In the genomic region with DNA sequence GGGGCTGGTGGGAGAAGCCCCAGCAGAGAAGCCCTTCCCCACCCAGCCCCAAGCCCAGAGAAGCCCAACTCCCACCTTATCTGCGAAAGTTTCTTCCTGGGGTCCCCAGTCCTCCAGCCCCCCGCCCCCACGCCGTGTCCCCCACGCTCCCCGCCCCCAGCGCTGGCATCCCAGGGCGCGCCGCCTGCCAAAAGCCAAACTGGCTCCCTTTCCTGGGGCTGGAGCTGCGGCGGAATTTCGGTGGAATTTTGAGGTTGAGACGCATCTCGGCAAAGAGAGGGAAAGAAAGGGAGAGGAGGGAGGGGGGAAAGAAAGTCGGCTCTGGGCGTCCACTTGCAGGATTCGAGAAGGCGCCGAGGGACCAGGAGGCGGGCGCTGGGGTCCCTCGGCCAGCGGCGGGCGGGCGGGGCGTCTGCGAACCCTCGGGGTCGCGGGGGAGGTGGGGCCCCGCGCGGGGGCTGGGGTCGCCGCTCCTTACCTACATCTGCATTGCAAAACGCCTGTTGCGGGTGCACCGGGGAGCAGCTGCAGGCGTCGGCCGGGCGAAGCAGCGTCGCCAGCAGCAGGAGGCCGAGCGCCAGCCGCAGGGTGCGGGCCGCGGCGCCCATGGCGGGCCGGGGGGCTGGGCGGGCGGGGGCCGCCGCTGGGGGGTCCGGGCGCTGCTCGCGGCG, we compare ENCODE assay signal across 1 cellular context.
TF ChIP-seq lines count a peak whose summit lies in the region.

No MANE protein-coding gene starts in this region.

TF ChIP-seq in HepG2, 621 proteins besides CTCF, POLR2A, EP300 and RAD21 (continued from another document and continues in another):
- TF ChIP-seq, protein P1, sequence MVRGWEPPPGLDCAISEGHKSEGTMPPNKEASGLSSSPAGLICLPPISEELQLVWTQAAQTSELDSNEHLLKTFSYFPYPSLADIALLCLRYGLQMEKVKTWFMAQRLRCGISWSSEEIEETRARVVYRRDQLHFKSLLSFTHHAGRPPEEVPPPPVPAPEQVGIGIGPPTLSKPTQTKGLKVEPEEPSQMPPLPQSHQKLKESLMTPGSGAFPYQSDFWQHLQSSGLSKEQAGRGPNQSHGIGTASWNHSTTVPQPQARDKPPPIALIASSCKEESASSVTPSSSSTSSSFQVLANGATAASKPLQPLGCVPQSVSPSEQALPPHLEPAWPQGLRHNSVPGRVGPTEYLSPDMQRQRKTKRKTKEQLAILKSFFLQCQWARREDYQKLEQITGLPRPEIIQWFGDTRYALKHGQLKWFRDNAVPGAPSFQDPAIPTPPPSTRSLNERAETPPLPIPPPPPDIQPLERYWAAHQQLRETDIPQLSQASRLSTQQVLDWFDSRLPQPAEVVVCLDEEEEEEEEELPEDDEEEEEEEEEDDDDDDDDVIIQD (CRISPR knock-in tag; IDR thresholded peaks at IDR 0.05; ENCODE audit: low read depth), result no peak
- TF ChIP-seq HNRNPLL (IDR thresholded peaks at IDR 0.05; ENCODE audit: low read depth, low read length, poor library complexity, severe bottlenecking), result no peak
- TF ChIP-seq FIP1L1 (IDR thresholded peaks at IDR 0.05; ENCODE audit: borderline replicate concordance, insufficient read depth, low read depth, low read length), result no peak
- TF ChIP-seq NFIB (CRISPR knock-in tag; IDR thresholded peaks at IDR 0.05; ENCODE audit: borderline replicate concordance), result no peak
- TF ChIP-seq, protein P2, sequence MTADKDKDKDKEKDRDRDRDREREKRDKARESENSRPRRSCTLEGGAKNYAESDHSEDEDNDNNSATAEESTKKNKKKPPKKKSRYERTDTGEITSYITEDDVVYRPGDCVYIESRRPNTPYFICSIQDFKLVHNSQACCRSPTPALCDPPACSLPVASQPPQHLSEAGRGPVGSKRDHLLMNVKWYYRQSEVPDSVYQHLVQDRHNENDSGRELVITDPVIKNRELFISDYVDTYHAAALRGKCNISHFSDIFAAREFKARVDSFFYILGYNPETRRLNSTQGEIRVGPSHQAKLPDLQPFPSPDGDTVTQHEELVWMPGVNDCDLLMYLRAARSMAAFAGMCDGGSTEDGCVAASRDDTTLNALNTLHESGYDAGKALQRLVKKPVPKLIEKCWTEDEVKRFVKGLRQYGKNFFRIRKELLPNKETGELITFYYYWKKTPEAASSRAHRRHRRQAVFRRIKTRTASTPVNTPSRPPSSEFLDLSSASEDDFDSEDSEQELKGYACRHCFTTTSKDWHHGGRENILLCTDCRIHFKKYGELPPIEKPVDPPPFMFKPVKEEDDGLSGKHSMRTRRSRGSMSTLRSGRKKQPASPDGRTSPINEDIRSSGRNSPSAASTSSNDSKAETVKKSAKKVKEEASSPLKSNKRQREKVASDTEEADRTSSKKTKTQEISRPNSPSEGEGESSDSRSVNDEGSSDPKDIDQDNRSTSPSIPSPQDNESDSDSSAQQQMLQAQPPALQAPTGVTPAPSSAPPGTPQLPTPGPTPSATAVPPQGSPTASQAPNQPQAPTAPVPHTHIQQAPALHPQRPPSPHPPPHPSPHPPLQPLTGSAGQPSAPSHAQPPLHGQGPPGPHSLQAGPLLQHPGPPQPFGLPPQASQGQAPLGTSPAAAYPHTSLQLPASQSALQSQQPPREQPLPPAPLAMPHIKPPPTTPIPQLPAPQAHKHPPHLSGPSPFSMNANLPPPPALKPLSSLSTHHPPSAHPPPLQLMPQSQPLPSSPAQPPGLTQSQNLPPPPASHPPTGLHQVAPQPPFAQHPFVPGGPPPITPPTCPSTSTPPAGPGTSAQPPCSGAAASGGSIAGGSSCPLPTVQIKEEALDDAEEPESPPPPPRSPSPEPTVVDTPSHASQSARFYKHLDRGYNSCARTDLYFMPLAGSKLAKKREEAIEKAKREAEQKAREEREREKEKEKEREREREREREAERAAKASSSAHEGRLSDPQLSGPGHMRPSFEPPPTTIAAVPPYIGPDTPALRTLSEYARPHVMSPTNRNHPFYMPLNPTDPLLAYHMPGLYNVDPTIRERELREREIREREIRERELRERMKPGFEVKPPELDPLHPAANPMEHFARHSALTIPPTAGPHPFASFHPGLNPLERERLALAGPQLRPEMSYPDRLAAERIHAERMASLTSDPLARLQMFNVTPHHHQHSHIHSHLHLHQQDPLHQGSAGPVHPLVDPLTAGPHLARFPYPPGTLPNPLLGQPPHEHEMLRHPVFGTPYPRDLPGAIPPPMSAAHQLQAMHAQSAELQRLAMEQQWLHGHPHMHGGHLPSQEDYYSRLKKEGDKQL (CRISPR knock-in tag; IDR thresholded peaks at IDR 0.05; ENCODE audit: low read depth), result no peak
- TF ChIP-seq, protein P3, sequence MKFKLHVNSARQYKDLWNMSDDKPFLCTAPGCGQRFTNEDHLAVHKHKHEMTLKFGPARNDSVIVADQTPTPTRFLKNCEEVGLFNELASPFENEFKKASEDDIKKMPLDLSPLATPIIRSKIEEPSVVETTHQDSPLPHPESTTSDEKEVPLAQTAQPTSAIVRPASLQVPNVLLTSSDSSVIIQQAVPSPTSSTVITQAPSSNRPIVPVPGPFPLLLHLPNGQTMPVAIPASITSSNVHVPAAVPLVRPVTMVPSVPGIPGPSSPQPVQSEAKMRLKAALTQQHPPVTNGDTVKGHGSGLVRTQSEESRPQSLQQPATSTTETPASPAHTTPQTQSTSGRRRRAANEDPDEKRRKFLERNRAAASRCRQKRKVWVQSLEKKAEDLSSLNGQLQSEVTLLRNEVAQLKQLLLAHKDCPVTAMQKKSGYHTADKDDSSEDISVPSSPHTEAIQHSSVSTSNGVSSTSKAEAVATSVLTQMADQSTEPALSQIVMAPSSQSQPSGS (CRISPR knock-in tag; IDR thresholded peaks at IDR 0.05), result no peak
- TF ChIP-seq HOXA5 (CRISPR knock-in tag; IDR thresholded peaks at IDR 0.05), result peak; percentile 21; the same call in 1 of the 2 replicates
- TF ChIP-seq REL (CRISPR knock-in tag; conservative IDR thresholded peaks at IDR 0.05), result 0 out of 2 replicates have a peak, but pooled peaks have one; percentile 13
- TF ChIP-seq ZMYM3 (CRISPR knock-in tag; IDR thresholded peaks at IDR 0.05), result no peak
- TF ChIP-seq ETV6 (CRISPR knock-in tag; conservative IDR thresholded peaks at IDR 0.05), result no peak
- no peak for TF ChIP-seq DPF2 (CRISPR knock-in tag; IDR thresholded peaks at IDR 0.05; ENCODE audit: borderline replicate concordance, low read depth)
- TF ChIP-seq ZNF782 (CRISPR knock-in tag; IDR thresholded peaks at IDR 0.05; ENCODE audit: borderline replicate concordance), result no peak
- no peak for TF ChIP-seq CENPT (CRISPR knock-in tag; IDR thresholded peaks at IDR 0.05; ENCODE audit: low read depth)
- TF ChIP-seq HOXA7 (CRISPR knock-in tag; IDR thresholded peaks at IDR 0.05), result no peak
- TF ChIP-seq ZNF775 (CRISPR knock-in tag; IDR thresholded peaks at IDR 0.05; ENCODE audit: borderline replicate concordance), result no peak
- no peak for TF ChIP-seq GLI4 (CRISPR knock-in tag; IDR thresholded peaks at IDR 0.05; ENCODE audit: borderline replicate concordance)
- TF ChIP-seq PAF1 (CRISPR knock-in tag; IDR thresholded peaks at IDR 0.05), result no peak
- TF ChIP-seq, protein P4, sequence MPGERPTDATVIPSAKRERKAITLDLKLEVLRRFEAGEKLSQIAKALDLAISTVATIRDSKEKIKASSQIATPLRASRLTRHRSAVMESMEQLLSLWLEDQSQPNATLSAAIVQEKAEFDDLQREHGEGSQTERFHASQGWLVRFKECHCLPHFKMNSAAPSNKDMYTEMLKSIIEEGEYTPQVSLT (CRISPR knock-in tag; IDR thresholded peaks at IDR 0.05; ENCODE audit: borderline replicate concordance, low read depth), result no peak
- TF ChIP-seq, protein P5, sequence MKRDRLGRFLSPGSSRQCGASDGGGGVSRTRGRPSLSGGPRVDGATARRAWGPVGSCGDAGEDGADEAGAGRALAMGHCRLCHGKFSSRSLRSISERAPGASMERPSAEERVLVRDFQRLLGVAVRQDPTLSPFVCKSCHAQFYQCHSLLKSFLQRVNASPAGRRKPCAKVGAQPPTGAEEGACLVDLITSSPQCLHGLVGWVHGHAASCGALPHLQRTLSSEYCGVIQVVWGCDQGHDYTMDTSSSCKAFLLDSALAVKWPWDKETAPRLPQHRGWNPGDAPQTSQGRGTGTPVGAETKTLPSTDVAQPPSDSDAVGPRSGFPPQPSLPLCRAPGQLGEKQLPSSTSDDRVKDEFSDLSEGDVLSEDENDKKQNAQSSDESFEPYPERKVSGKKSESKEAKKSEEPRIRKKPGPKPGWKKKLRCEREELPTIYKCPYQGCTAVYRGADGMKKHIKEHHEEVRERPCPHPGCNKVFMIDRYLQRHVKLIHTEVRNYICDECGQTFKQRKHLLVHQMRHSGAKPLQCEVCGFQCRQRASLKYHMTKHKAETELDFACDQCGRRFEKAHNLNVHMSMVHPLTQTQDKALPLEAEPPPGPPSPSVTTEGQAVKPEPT (CRISPR knock-in tag; IDR thresholded peaks at IDR 0.05; ENCODE audit: low read depth), result no peak
- TF ChIP-seq TOE1 (CRISPR knock-in tag; IDR thresholded peaks at IDR 0.05), result no peak
- TF ChIP-seq FOXK1 (CRISPR knock-in tag; IDR thresholded peaks at IDR 0.05; ENCODE audit: borderline replicate concordance, low read depth), result no peak
- TF ChIP-seq SALL1 (CRISPR knock-in tag; IDR thresholded peaks at IDR 0.05), result 0 out of 2 replicates have a peak, but pooled peaks have one; percentile 31
- TF ChIP-seq ESRRA (CRISPR knock-in tag; IDR thresholded peaks at IDR 0.05; ENCODE audit: low read depth), result no peak
- no peak for TF ChIP-seq SNAI1 (CRISPR knock-in tag; IDR thresholded peaks at IDR 0.05; ENCODE audit: borderline replicate concordance)
- TF ChIP-seq ELF4 (CRISPR knock-in tag; IDR thresholded peaks at IDR 0.05; ENCODE audit: borderline replicate concordance), result no peak
- no peak for TF ChIP-seq ZNF552 (CRISPR knock-in tag; IDR thresholded peaks at IDR 0.05; ENCODE audit: borderline replicate concordance)
- TF ChIP-seq, protein P6, sequence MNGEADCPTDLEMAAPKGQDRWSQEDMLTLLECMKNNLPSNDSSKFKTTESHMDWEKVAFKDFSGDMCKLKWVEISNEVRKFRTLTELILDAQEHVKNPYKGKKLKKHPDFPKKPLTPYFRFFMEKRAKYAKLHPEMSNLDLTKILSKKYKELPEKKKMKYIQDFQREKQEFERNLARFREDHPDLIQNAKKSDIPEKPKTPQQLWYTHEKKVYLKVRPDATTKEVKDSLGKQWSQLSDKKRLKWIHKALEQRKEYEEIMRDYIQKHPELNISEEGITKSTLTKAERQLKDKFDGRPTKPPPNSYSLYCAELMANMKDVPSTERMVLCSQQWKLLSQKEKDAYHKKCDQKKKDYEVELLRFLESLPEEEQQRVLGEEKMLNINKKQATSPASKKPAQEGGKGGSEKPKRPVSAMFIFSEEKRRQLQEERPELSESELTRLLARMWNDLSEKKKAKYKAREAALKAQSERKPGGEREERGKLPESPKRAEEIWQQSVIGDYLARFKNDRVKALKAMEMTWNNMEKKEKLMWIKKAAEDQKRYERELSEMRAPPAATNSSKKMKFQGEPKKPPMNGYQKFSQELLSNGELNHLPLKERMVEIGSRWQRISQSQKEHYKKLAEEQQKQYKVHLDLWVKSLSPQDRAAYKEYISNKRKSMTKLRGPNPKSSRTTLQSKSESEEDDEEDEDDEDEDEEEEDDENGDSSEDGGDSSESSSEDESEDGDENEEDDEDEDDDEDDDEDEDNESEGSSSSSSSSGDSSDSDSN (CRISPR knock-in tag; IDR thresholded peaks at IDR 0.05), result no peak
- TF ChIP-seq, protein P7, sequence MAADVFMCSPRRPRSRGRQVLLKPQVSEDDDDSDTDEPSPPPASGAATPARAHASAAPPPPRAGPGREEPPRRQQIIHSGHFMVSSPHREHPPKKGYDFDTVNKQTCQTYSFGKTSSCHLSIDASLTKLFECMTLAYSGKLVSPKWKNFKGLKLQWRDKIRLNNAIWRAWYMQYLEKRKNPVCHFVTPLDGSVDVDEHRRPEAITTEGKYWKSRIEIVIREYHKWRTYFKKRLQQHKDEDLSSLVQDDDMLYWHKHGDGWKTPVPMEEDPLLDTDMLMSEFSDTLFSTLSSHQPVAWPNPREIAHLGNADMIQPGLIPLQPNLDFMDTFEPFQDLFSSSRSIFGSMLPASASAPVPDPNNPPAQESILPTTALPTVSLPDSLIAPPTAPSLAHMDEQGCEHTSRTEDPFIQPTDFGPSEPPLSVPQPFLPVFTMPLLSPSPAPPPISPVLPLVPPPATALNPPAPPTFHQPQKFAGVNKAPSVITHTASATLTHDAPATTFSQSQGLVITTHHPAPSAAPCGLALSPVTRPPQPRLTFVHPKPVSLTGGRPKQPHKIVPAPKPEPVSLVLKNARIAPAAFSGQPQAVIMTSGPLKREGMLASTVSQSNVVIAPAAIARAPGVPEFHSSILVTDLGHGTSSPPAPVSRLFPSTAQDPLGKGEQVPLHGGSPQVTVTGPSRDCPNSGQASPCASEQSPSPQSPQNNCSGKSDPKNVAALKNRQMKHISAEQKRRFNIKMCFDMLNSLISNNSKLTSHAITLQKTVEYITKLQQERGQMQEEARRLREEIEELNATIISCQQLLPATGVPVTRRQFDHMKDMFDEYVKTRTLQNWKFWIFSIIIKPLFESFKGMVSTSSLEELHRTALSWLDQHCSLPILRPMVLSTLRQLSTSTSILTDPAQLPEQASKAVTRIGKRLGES (CRISPR knock-in tag; IDR thresholded peaks at IDR 0.05; ENCODE audit: borderline replicate concordance), result no peak
- no peak for TF ChIP-seq TEAD2 (CRISPR knock-in tag; IDR thresholded peaks at IDR 0.05)
- no peak; the same call in none of the 2 replicates for TF ChIP-seq ATF7-NPFF (CRISPR knock-in tag; IDR thresholded peaks at IDR 0.05; ENCODE audit: low read depth)
- TF ChIP-seq MED8 (CRISPR knock-in tag; IDR thresholded peaks at IDR 0.05; ENCODE audit: insufficient replicate concordance), result no peak
- TF ChIP-seq, protein P8, sequence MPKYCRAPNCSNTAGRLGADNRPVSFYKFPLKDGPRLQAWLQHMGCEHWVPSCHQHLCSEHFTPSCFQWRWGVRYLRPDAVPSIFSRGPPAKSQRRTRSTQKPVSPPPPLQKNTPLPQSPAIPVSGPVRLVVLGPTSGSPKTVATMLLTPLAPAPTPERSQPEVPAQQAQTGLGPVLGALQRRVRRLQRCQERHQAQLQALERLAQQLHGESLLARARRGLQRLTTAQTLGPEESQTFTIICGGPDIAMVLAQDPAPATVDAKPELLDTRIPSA (CRISPR knock-in tag; IDR thresholded peaks at IDR 0.05; ENCODE audit: borderline replicate concordance), result no peak
- TF ChIP-seq, protein P9, sequence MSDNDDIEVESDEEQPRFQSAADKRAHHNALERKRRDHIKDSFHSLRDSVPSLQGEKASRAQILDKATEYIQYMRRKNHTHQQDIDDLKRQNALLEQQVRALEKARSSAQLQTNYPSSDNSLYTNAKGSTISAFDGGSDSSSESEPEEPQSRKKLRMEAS (IDR thresholded peaks at IDR 0.05), result peak; percentile 82
- no peak for TF ChIP-seq RFXAP (CRISPR knock-in tag; IDR thresholded peaks at IDR 0.05; ENCODE audit: borderline replicate concordance)
- TF ChIP-seq MYC (CRISPR knock-in tag; IDR thresholded peaks at IDR 0.05; ENCODE audit: borderline replicate concordance), result no peak
- 0 out of 2 replicates have a peak, but pooled peaks have one; percentile 0 for TF ChIP-seq TAF1 (CRISPR knock-in tag; IDR thresholded peaks at IDR 0.05)
- TF ChIP-seq ZSCAN29 (CRISPR knock-in tag; conservative IDR thresholded peaks at IDR 0.05), result no peak
- no peak for TF ChIP-seq ZNF329 (CRISPR knock-in tag; IDR thresholded peaks at IDR 0.05; ENCODE audit: low read depth)
- TF ChIP-seq ZFY (CRISPR knock-in tag; IDR thresholded peaks at IDR 0.05), result peak; percentile 50; the same call in 1 of the 2 replicates
